Comparison of ENCODE assay signal across 1 cellular context in the genomic region with DNA sequence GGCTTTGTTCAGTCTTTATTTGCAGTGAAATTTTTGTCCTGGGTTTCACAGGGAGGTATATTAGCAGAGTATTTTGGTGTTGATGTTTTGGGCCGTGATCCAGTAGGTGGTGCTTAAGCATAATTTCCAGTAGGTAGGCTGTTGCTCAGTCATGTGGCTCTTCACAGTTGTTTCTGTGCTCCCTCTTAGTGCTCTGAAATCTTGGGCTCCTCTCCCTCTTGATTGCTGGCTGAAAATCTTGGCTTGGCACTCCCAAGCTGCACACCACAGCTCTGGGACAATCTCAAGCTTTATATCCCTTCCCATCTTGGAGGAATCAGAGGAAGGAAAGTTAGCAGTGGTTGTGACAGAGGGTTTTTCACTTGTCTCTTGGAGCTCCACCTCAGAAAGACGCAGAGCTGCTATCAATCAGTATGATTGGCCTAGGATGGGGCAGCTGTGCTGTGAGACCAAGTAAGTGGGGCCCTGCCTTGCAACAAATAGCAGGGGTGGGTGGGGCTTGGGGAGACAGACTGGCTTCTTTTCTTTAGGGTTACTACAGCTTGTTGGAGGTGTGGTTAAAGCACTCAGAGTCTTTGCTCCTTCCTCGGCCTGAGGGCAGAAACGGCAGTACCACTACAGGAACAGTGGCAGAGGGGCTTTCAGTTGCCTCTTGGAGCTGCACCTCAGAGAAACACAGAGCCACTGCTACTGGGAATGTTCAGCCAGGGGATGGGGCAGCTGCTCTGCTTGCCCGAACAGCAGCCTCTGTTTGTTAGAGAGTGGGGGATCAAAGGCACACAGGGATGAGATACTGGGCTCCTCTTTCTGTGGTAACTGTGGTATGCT.
TF ChIP-seq lines count a peak whose summit lies in the region.

No MANE protein-coding gene starts in this region.

TF ChIP-seq in GM23338, 12 proteins besides CTCF, POLR2A, EP300 and RAD21 (continued from another document):
- TF ChIP-seq, protein P1, sequence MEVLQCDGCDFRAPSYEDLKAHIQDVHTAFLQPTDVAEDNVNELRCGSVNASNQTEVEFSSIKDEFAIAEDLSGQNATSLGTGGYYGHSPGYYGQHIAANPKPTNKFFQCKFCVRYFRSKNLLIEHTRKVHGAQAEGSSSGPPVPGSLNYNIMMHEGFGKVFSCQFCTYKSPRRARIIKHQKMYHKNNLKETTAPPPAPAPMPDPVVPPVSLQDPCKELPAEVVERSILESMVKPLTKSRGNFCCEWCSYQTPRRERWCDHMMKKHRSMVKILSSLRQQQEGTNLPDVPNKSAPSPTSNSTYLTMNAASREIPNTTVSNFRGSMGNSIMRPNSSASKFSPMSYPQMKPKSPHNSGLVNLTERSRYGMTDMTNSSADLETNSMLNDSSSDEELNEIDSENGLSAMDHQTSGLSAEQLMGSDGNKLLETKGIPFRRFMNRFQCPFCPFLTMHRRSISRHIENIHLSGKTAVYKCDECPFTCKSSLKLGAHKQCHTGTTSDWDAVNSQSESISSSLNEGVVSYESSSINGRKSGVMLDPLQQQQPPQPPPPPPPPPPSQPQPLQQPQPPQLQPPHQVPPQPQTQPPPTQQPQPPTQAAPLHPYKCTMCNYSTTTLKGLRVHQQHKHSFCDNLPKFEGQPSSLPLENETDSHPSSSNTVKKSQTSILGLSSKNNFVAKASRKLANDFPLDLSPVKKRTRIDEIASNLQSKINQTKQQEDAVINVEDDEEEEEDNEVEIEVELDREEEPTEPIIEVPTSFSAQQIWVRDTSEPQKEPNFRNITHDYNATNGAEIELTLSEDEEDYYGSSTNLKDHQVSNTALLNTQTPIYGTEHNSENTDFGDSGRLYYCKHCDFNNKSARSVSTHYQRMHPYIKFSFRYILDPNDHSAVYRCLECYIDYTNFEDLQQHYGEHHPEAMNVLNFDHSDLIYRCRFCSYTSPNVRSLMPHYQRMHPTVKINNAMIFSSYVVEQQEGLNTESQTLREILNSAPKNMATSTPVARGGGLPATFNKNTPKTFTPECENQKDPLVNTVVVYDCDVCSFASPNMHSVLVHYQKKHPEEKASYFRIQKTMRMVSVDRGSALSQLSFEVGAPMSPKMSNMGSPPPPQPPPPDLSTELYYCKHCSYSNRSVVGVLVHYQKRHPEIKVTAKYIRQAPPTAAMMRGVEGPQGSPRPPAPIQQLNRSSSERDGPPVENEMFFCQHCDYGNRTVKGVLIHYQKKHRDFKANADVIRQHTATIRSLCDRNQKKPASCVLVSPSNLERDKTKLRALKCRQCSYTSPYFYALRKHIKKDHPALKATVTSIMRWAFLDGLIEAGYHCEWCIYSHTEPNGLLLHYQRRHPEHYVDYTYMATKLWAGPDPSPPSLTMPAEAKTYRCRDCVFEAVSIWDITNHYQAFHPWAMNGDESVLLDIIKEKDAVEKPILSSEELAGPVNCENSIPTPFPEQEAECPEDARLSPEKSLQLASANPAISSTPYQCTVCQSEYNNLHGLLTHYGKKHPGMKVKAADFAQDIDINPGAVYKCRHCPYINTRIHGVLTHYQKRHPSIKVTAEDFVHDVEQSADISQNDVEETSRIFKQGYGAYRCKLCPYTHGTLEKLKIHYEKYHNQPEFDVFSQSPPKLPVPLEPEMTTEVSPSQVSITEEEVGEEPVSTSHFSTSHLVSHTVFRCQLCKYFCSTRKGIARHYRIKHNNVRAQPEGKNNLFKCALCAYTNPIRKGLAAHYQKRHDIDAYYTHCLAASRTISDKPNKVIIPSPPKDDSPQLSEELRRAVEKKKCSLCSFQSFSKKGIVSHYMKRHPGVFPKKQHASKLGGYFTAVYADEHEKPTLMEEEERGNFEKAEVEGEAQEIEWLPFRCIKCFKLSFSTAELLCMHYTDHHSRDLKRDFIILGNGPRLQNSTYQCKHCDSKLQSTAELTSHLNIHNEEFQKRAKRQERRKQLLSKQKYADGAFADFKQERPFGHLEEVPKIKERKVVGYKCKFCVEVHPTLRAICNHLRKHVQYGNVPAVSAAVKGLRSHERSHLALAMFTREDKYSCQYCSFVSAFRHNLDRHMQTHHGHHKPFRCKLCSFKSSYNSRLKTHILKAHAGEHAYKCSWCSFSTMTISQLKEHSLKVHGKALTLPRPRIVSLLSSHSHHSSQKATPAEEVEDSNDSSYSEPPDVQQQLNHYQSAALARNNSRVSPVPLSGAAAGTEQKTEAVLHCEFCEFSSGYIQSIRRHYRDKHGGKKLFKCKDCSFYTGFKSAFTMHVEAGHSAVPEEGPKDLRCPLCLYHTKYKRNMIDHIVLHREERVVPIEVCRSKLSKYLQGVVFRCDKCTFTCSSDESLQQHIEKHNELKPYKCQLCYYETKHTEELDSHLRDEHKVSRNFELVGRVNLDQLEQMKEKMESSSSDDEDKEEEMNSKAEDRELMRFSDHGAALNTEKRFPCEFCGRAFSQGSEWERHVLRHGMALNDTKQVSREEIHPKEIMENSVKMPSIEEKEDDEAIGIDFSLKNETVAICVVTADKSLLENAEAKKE (CRISPR knock-in tag; IDR thresholded peaks at IDR 0.05), result no peak
- TF ChIP-seq EZH2phosphoT487 (IDR thresholded peaks at IDR 0.05; ENCODE audit: unreplicated experiment), result no peak
- TF ChIP-seq, protein P2, sequence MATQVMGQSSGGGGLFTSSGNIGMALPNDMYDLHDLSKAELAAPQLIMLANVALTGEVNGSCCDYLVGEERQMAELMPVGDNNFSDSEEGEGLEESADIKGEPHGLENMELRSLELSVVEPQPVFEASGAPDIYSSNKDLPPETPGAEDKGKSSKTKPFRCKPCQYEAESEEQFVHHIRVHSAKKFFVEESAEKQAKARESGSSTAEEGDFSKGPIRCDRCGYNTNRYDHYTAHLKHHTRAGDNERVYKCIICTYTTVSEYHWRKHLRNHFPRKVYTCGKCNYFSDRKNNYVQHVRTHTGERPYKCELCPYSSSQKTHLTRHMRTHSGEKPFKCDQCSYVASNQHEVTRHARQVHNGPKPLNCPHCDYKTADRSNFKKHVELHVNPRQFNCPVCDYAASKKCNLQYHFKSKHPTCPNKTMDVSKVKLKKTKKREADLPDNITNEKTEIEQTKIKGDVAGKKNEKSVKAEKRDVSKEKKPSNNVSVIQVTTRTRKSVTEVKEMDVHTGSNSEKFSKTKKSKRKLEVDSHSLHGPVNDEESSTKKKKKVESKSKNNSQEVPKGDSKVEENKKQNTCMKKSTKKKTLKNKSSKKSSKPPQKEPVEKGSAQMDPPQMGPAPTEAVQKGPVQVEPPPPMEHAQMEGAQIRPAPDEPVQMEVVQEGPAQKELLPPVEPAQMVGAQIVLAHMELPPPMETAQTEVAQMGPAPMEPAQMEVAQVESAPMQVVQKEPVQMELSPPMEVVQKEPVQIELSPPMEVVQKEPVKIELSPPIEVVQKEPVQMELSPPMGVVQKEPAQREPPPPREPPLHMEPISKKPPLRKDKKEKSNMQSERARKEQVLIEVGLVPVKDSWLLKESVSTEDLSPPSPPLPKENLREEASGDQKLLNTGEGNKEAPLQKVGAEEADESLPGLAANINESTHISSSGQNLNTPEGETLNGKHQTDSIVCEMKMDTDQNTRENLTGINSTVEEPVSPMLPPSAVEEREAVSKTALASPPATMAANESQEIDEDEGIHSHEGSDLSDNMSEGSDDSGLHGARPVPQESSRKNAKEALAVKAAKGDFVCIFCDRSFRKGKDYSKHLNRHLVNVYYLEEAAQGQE (IDR thresholded peaks at IDR 0.05; ENCODE audit: unreplicated experiment), result no peak
- no peak for TF ChIP-seq ZNF114 (CRISPR knock-in tag; IDR thresholded peaks at IDR 0.05)
- no peak for TF ChIP-seq JUNB (IDR thresholded peaks at IDR 0.05; ENCODE audit: unreplicated experiment)
- TF ChIP-seq ZNF331 (CRISPR knock-in tag; IDR thresholded peaks at IDR 0.05; ENCODE audit: low read depth), result no peak
- no peak for TF ChIP-seq CREB1 (CRISPR knock-in tag; IDR thresholded peaks at IDR 0.05; ENCODE audit: low read depth)
- TF ChIP-seq STAT1 (IDR thresholded peaks at IDR 0.05; ENCODE audit: unreplicated experiment), result no peak
- no peak for TF ChIP-seq EZH2 (IDR thresholded peaks at IDR 0.05; ENCODE audit: low read depth, unreplicated experiment)
